Comparison of ENCODE assay signal across 1 cellular context in the genomic region with DNA sequence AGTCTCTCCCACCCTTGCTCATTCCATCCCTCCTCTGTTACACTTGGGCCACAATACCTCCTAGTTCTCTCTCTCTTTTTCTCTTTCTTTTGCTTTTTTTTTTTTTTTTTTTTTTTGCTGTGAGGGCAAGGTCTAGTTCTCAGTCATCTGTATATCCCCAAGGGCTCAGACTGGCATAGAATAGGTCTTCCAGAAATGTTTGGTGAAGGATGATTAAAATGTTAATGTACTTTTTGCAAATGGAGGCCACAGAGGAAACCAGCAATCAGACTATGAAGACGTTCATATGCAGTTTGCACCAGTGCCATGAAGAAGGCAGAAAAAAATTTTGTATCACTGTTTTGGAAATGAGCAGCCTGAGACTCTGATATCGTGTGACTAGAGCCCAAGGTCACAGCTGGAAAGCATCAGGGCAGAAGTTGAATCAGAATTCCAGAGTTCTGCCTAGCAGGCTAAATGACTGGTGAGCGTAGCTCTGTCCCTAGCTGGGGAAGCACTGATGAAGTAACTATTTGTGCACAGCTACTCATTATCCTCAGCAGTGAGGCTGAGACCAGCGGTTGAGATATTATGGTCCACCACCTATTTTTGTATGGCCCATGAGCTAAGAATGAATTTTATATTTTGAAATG.
TF ChIP-seq lines count a peak whose summit lies in the region.

No MANE protein-coding gene starts in this region.

TF ChIP-seq in GM23338, 12 proteins besides CTCF, POLR2A, EP300 and RAD21 (continued from another document):
- TF ChIP-seq, protein P1, sequence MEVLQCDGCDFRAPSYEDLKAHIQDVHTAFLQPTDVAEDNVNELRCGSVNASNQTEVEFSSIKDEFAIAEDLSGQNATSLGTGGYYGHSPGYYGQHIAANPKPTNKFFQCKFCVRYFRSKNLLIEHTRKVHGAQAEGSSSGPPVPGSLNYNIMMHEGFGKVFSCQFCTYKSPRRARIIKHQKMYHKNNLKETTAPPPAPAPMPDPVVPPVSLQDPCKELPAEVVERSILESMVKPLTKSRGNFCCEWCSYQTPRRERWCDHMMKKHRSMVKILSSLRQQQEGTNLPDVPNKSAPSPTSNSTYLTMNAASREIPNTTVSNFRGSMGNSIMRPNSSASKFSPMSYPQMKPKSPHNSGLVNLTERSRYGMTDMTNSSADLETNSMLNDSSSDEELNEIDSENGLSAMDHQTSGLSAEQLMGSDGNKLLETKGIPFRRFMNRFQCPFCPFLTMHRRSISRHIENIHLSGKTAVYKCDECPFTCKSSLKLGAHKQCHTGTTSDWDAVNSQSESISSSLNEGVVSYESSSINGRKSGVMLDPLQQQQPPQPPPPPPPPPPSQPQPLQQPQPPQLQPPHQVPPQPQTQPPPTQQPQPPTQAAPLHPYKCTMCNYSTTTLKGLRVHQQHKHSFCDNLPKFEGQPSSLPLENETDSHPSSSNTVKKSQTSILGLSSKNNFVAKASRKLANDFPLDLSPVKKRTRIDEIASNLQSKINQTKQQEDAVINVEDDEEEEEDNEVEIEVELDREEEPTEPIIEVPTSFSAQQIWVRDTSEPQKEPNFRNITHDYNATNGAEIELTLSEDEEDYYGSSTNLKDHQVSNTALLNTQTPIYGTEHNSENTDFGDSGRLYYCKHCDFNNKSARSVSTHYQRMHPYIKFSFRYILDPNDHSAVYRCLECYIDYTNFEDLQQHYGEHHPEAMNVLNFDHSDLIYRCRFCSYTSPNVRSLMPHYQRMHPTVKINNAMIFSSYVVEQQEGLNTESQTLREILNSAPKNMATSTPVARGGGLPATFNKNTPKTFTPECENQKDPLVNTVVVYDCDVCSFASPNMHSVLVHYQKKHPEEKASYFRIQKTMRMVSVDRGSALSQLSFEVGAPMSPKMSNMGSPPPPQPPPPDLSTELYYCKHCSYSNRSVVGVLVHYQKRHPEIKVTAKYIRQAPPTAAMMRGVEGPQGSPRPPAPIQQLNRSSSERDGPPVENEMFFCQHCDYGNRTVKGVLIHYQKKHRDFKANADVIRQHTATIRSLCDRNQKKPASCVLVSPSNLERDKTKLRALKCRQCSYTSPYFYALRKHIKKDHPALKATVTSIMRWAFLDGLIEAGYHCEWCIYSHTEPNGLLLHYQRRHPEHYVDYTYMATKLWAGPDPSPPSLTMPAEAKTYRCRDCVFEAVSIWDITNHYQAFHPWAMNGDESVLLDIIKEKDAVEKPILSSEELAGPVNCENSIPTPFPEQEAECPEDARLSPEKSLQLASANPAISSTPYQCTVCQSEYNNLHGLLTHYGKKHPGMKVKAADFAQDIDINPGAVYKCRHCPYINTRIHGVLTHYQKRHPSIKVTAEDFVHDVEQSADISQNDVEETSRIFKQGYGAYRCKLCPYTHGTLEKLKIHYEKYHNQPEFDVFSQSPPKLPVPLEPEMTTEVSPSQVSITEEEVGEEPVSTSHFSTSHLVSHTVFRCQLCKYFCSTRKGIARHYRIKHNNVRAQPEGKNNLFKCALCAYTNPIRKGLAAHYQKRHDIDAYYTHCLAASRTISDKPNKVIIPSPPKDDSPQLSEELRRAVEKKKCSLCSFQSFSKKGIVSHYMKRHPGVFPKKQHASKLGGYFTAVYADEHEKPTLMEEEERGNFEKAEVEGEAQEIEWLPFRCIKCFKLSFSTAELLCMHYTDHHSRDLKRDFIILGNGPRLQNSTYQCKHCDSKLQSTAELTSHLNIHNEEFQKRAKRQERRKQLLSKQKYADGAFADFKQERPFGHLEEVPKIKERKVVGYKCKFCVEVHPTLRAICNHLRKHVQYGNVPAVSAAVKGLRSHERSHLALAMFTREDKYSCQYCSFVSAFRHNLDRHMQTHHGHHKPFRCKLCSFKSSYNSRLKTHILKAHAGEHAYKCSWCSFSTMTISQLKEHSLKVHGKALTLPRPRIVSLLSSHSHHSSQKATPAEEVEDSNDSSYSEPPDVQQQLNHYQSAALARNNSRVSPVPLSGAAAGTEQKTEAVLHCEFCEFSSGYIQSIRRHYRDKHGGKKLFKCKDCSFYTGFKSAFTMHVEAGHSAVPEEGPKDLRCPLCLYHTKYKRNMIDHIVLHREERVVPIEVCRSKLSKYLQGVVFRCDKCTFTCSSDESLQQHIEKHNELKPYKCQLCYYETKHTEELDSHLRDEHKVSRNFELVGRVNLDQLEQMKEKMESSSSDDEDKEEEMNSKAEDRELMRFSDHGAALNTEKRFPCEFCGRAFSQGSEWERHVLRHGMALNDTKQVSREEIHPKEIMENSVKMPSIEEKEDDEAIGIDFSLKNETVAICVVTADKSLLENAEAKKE (CRISPR knock-in tag; IDR thresholded peaks at IDR 0.05) = no peak
- TF ChIP-seq POLR2AphosphoS5 (IDR thresholded peaks at IDR 0.05; ENCODE audit: low read depth) (no peak), CREB1 (CRISPR knock-in tag; IDR thresholded peaks at IDR 0.05; ENCODE audit: low read depth) (no peak), EZH2 (IDR thresholded peaks at IDR 0.05; ENCODE audit: low read depth, unreplicated experiment) (no peak), EZH2phosphoT487 (IDR thresholded peaks at IDR 0.05; ENCODE audit: unreplicated experiment) (no peak), JUNB (IDR thresholded peaks at IDR 0.05; ENCODE audit: unreplicated experiment) (no peak)
- TF ChIP-seq, protein P2, sequence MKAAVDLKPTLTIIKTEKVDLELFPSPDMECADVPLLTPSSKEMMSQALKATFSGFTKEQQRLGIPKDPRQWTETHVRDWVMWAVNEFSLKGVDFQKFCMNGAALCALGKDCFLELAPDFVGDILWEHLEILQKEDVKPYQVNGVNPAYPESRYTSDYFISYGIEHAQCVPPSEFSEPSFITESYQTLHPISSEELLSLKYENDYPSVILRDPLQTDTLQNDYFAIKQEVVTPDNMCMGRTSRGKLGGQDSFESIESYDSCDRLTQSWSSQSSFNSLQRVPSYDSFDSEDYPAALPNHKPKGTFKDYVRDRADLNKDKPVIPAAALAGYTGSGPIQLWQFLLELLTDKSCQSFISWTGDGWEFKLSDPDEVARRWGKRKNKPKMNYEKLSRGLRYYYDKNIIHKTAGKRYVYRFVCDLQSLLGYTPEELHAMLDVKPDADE (IDR thresholded peaks at IDR 0.05) = no peak
